Comparison of ENCODE assay signal across 8 cellular contexts in the genomic region with DNA sequence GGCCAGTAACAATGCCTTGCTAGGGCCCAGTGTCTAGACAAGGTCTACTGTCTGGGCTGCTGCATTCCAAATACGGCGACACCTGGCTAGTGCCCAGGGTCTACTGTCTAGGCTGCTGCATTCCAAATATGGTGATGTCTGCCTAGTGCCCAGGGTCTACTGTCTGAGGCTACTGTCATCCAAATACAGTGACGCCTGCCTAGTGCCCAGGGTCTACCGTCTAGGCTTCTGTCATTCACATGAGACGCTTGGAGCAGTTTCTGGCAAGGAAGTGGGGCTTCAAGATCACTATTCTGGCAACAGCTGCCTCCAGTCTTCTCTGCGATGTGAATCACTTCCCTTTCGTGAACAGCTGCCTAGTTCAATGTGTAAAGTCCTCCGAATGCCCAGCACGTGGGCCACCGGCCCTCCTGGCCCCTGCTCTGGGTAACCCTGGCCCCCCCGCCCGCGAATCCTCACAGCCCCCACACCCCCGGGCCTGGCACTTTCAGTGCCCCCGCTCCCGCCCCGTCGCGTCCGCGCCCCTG. TPM values are rescaled to one million over a fixed set of nuclear protein-coding genes. Genes with fewer than 3 reads are reported as not detected.
DNase-seq lines count a peak whose midpoint lies in the region; ATAC-seq and TF ChIP-seq lines count a peak whose summit lies in the region.

No MANE protein-coding gene starts in this region.

- peaks cover 14% of the 10 kb centered on the region for H3K4me1 ChIP-seq in CD8-positive, alpha-beta T cell (ENCODE audit: insufficient read depth, low read length)
- H3K4me1 ChIP-seq in endocrine pancreas (ENCODE audit: control insufficient read depth, insufficient read depth, low read length): no peaks in the 10 kb centered on the region
- peaks cover 14% of the 10 kb centered on the region for H3K4me1 ChIP-seq in mucosa of descending colon (ENCODE audit: low read depth)

- peak overlapping the region; percentile 22 for H3K9ac ChIP-seq in endocrine pancreas (ENCODE audit: control insufficient read depth, insufficient read depth, low read length)

- CTCF ChIA-PET in CD8-positive, alpha-beta T cell (lab: Charles Lee): interaction anchor here (1.7 to 1.8 kb wide), 2 partner anchors 12 to 251 kb away, joined by 5 to 6 read pairs; no protein-coding TSS in a partner anchor

- TF ChIP-seq CTCF in CD8-positive, alpha-beta T cell (IDR thresholded peaks at IDR 0.05): no peak
- no peak for TF ChIP-seq CTCF in mucosa of descending colon (IDR thresholded peaks at IDR 0.05)

- no peaks in the 10 kb centered on the region for H3K9me3 Mint-ChIP-seq in CD8-positive, alpha-beta T cell

- H3K4me3 Mint-ChIP-seq in CD8-positive, alpha-beta T cell: peak overlapping the region; percentile 95

- intact Hi-C loops in CD8-positive, alpha-beta T cell (cut with DNase I, micrococcal nuclease): loop anchor here (1.0 kb wide), 3 partner anchors 12 to 270 kb away; a partner anchor contains a TSS
- intact Hi-C loops in mucosa of descending colon (cut with DNase I, micrococcal nuclease): no loop called here

- H3K4me1 Mint-ChIP-seq in CD8-positive, alpha-beta T cell (ENCODE audit: low read depth): peaks cover 30% of the 10 kb centered on the region

- H3K27ac Mint-ChIP-seq in CD8-positive, alpha-beta T cell: peak overlapping the region; percentile 94

- peaks cover 13% of the 10 kb centered on the region for H3K36me3 Mint-ChIP-seq in CD8-positive, alpha-beta T cell

- no peaks in the 10 kb centered on the region for H3K9me3 ChIP-seq in CD8-positive, alpha-beta T cell (ENCODE audit: low read length)
- H3K9me3 ChIP-seq in endocrine pancreas (ENCODE audit: control insufficient read depth, low read length) (no peaks in the 10 kb centered on the region), mucosa of descending colon (no peaks in the 10 kb centered on the region)

- POLR2A ChIA-PET in CD8-positive, alpha-beta T cell (lab: Charles Lee): interaction anchor here (1.4 to 2.0 kb wide), 4 partner anchors 9 to 269 kb away, joined by 3 to 18 read pairs (median 8); a partner anchor contains a TSS

- H3K4me3 ChIP-seq in CD8-positive, alpha-beta T cell (ENCODE audit: low read depth, low read length): peak overlapping the region; percentile 82
- H3K4me3 ChIP-seq in endocrine pancreas (ENCODE audit: control insufficient read depth, insufficient read depth, low read length) (peak overlapping the region; percentile 37), mucosa of descending colon (peak overlapping the region; percentile 61)

- H3K27me3 ChIP-seq in CD8-positive, alpha-beta T cell (ENCODE audit: insufficient read depth, low read length): no peaks in the 10 kb centered on the region
- H3K27me3 ChIP-seq in endocrine pancreas (ENCODE audit: control insufficient read depth, insufficient read depth, low read length): no peaks in the 10 kb centered on the region

- peak; percentile 43 for ATAC-seq in CD8-positive, alpha-beta T cell
- ATAC-seq in GM19043 (IDR thresholded peaks at IDR 0.05; ENCODE audit: low read depth, unreplicated experiment) (peak; percentile 54), HG03196 (IDR thresholded peaks at IDR 0.05; ENCODE audit: unreplicated experiment) (peak; percentile 40), mucosa of descending colon (peak; percentile 72)

- no peaks in the 10 kb centered on the region for H3K27me3 Mint-ChIP-seq in CD8-positive, alpha-beta T cell (ENCODE audit: low read depth)

- H3K36me3 ChIP-seq in CD8-positive, alpha-beta T cell (ENCODE audit: insufficient read depth, low read length): no peaks in the 10 kb centered on the region
- H3K36me3 ChIP-seq in endocrine pancreas (ENCODE audit: control insufficient read depth, insufficient read depth, low read length) (no peaks in the 10 kb centered on the region), mucosa of descending colon (ENCODE audit: low read depth) (no peaks in the 10 kb centered on the region)

- no peak for DNase-seq in CD8-positive, alpha-beta T cell
- DNase-seq in SIG-M5 treated with dmso at 0.1 percent for 504 hours (lab: John Stamatoyannopoulos, UW; ENCODE audit: unreplicated experiment) (peak; percentile 71), mucosa of descending colon (peak in 1 of 3 donors; percentile 35), H4 (ENCODE audit: low spot score) (no peak)
- no peak for DNase-seq in stimulated activated CD4-positive, alpha-beta T cell treated with anti-CD3 and anti-CD28 coated beads, Interleukin-15, amount 100 ng/mL, for 24 hours

- H3K27ac ChIP-seq in CD8-positive, alpha-beta T cell (ENCODE audit: low read depth, low read length): peak overlapping the region; percentile 71

RNA-seq across cellular contexts. Expression of a gene that starts 12.7 kb away (rescaled TPM):
- total RNA-seq in CD8-positive, alpha-beta T cell: 1 to 10 TPM; 5.3 to 5.8 TPM
- total RNA-seq in mucosa of descending colon: 10 to 100 TPM; 22.4 to 34.7 (median 26.0) TPM
- 19.3 and 23.4 TPM in 2 replicates for total RNA-seq in H4 (2014; rRNA removed; shearing (Covaris generic))

RNA-seq across cellular contexts. Expression of a gene that starts 12.8 kb away (rescaled TPM):
- 10 to 100 TPM; 34.9 to 44.2 TPM for total RNA-seq in CD8-positive, alpha-beta T cell
- total RNA-seq in mucosa of descending colon: 10 to 100 TPM; 14.0 to 21.7 (median 17.1) TPM
- 9.4 and 9.6 TPM in 2 replicates for total RNA-seq in H4 (2014; rRNA removed; shearing (Covaris generic))

Comparison
In these comparisons a context has a peak if more than half of its experiments do, and no peak if none do; other contexts are left out.
1. intact Hi-C loops: an anchor here in CD8-positive, alpha-beta T cell (1.0 kb wide); none called in mucosa of descending colon.